Comparison of ENCODE assay signal across 23 cellular contexts in the genomic region with DNA sequence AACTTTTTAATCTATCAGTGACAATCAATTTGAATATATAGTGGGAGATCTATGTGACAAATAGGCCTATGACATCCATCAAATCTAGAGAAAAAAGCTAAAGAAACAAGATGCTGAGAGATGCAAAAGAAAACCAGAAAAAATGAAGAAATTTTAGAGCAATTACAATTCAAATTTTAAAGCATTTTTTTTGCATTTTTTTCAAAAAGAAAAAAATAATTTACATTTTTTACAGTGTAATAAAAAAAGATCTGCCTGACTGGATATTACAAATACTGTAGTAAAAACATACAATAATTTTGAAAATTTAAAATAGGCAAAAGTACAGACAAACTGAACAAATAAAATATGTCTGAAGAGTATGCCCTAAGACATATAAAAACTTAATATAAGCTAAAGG. TPM values are rescaled to one million over a fixed set of nuclear protein-coding genes. Genes with fewer than 3 reads are reported as not detected.
"Had no signal": no experiment of that assay in that cellular context is flagged by ENCODE, and none has a peak within 500 bp of the region (broad histone marks: within the 10 kb centered on the region; RNA-seq: fewer than 3 reads in every experiment).

No MANE protein-coding gene starts in this region.

- H3K9me3 ChIP-seq: neutrophil, right atrium auricular region, right lobe of liver, tibial nerve, uterus had no signal

- H3K4me1 ChIP-seq: neural progenitor cell, right lobe of liver, uterus had no signal

- H3K27me3 ChIP-seq: neural progenitor cell, neutrophil, right atrium auricular region, right lobe of liver, tibial nerve, uterus had no signal

- DNase-seq: mesendoderm; naive B cell; natural killer cell; nephron progenitor cell; occipital lobe; right lobe of liver; stimulated activated CD4-positive, alpha-beta T cell treated with anti-CD3 and anti-CD28 coated beads, Interleukin-1b, Interleukin-23, amount 100 ng/mL, for 48 hours; stimulated activated CD4-positive, alpha-beta T cell treated with anti-CD3 and anti-CD28 coated beads, Interleukin-2, amount 100 ng/mL, for 48 hours; stimulated activated CD4-positive, alpha-beta T cell treated with anti-CD3 and anti-CD28 coated beads, Interleukin-4, amount 100 ng/mL, for 4 hours; stimulated activated CD8-positive, alpha-beta memory T cell treated with anti-CD3 and anti-CD28 coated beads, Interleukin-4, amount 100 ng/mL, for 48 hours; stimulated activated naive CD4-positive, alpha-beta T cell treated with Interleukin-2 at 50 U/mL for 16 hours; stimulated activated naive CD8-positive, alpha-beta T cell treated with anti-CD3 and anti-CD28 coated beads, Interleukin-15, amount 100 ng/mL, for 72 hours; substantia nigra; uterus had no signal

- ATAC-seq: left lobe of liver; natural killer cell; stimulated activated memory B cell treated with anti-CD40 and anti-IgM and Interleukin-4, amounts not matched to agents 10 μg/mL and 1 μg/mL and 100 μg/mL, for 72 hours; stimulated activated naive CD8-positive, alpha-beta T cell treated with anti-CD3 and anti-CD28 coated beads, Interleukin-15, amount 100 ng/mL, for 72 hours had no signal

- H3K27ac ChIP-seq: neural progenitor cell, neutrophil, right lobe of liver had no signal

- H3K36me3 ChIP-seq: neural progenitor cell, neutrophil, right lobe of liver, tibial nerve, uterus had no signal

- H3K4me3 ChIP-seq: lung, neural progenitor cell, right atrium auricular region, right lobe of liver, smooth muscle cell, tibial nerve, uterus had no signal

RNA-seq across cellular contexts. Expression of a gene that starts 14.4 kb away (rescaled TPM):
- total RNA-seq: osteocyte, smooth muscle cell had no signal
